In genomic region chr12:120696599-120696998, GRCh38 we compare ENCODE assay signal across 22 cellular contexts. TPM values are rescaled to one million over a fixed set of nuclear protein-coding genes. Genes with fewer than 3 reads are reported as not detected.
"Had no signal": no experiment of that assay in that cellular context is flagged by ENCODE, and none has a peak within 500 bp of the region (broad histone marks: within the 10 kb centered on the region; RNA-seq: fewer than 3 reads in every experiment).

No MANE protein-coding gene starts in this region.

- H3K27ac ChIP-seq: brain microvascular endothelial cell had no signal

- H3K27me3 ChIP-seq: brain microvascular endothelial cell had no signal

- H3K9me3 Mint-ChIP-seq: activated B cell treated with CpG ODN at 0.5 μM for 24 hours; activated naive CD8-positive, alpha-beta T cell treated with anti-CD3 and anti-CD28 coated beads, Interleukin-2, amount 10 ng/mL, durations not matched to agents 7 days and 5 days; activated T-helper 1 cell treated with anti-CD3 and anti-CD28 coated beads, Interleukin-12 subunit alpha, Interleukin-12 subunit beta, Interleukin-2, Interleukin-4 antibody, amounts not matched to agents 30 ng/mL and 10 ng/mL and 1 ng/mL, durations not matched to agents 14 hours and 24 hours and 36 hours; central memory CD8-positive, alpha-beta T cell; immature natural killer cell; memory B cell had no signal

- DNase-seq: activated B cell treated with CpG ODN at 0.5 μM for 24 hours; activated CD4-positive, alpha-beta T cell treated with anti-CD3 and anti-CD28 coated beads for 48 hours; activated CD8-positive, alpha-beta T cell treated with anti-CD3 and anti-CD28 coated beads, Interleukin-2, amount 10 ng/mL, durations not matched to agents 7 days and 5 days; activated naive CD4-positive, alpha-beta T cell; activated naive CD8-positive, alpha-beta T cell treated with anti-CD3 and anti-CD28 coated beads, Interleukin-2, amount 10 ng/mL, durations not matched to agents 7 days and 5 days; anterior cingulate cortex; brain microvascular endothelial cell; cortex of kidney; effector CD4-positive, alpha-beta T cell; foreskin fibroblast; glutamatergic neuron; immature natural killer cell; stimulated activated CD4-positive, alpha-beta T cell treated with anti-CD3 and anti-CD28 coated beads, Interleukin-2, amount 100 ng/mL, for 48 hours; stimulated activated naive CD4-positive, alpha-beta T cell treated with Interleukin-2 at 50 U/mL for 16 hours; substantia nigra; SW 1271; trophoblast cell had no signal

- H3K27ac Mint-ChIP-seq: activated B cell treated with CpG ODN at 0.5 μM for 24 hours; activated CD8-positive, alpha-beta T cell treated with anti-CD3 and anti-CD28 coated beads, Interleukin-2, amount 10 ng/mL, durations not matched to agents 7 days and 5 days; activated naive CD8-positive, alpha-beta T cell treated with anti-CD3 and anti-CD28 coated beads, Interleukin-2, amount 10 ng/mL, durations not matched to agents 7 days and 5 days; activated T-helper 1 cell treated with anti-CD3 and anti-CD28 coated beads, Interleukin-12 subunit alpha, Interleukin-12 subunit beta, Interleukin-2, Interleukin-4 antibody, amounts not matched to agents 30 ng/mL and 10 ng/mL and 1 ng/mL, durations not matched to agents 14 hours and 24 hours and 36 hours; immature natural killer cell; memory B cell had no signal

- ATAC-seq: activated CD8-positive, alpha-beta T cell treated with anti-CD3 and anti-CD28 coated beads, Interleukin-2, amount 10 ng/mL, durations not matched to agents 7 days and 5 days had no signal

- H3K4me3 Mint-ChIP-seq: activated B cell treated with CpG ODN at 0.5 μM for 24 hours; activated CD8-positive, alpha-beta T cell treated with anti-CD3 and anti-CD28 coated beads, Interleukin-2, amount 10 ng/mL, durations not matched to agents 7 days and 5 days; activated naive CD8-positive, alpha-beta T cell treated with anti-CD3 and anti-CD28 coated beads, Interleukin-2, amount 10 ng/mL, durations not matched to agents 7 days and 5 days; activated T-helper 1 cell treated with anti-CD3 and anti-CD28 coated beads, Interleukin-12 subunit alpha, Interleukin-12 subunit beta, Interleukin-2, Interleukin-4 antibody, amounts not matched to agents 30 ng/mL and 10 ng/mL and 1 ng/mL, durations not matched to agents 14 hours and 24 hours and 36 hours; central memory CD8-positive, alpha-beta T cell; immature natural killer cell; memory B cell had no signal

- H3K27me3 Mint-ChIP-seq: activated B cell treated with CpG ODN at 0.5 μM for 24 hours; activated naive CD8-positive, alpha-beta T cell treated with anti-CD3 and anti-CD28 coated beads, Interleukin-2, amount 10 ng/mL, durations not matched to agents 7 days and 5 days; central memory CD8-positive, alpha-beta T cell; memory B cell had no signal

RNA-seq across cellular contexts. Expression of gene CABP1, which starts 56.2 kb away (rescaled TPM):
- total RNA-seq: activated T-helper 1 cell treated with anti-CD3 and anti-CD28 coated beads, Interleukin-12 subunit alpha, Interleukin-12 subunit beta, Interleukin-2, Interleukin-4 antibody, amounts not matched to agents 30 ng/mL and 10 ng/mL and 1 ng/mL, durations not matched to agents 14 hours and 24 hours and 36 hours; osteocyte; T-helper 2 cell treated with Interferon-gamma antibody and Interleukin-4, amounts not matched to agents 100 ng/mL and 5 ng/mL, for 36 hours had no signal
- polyA plus RNA-seq: immature natural killer cell had no signal
